Comparison of ENCODE assay signal across 7 cellular contexts in the genomic region with DNA sequence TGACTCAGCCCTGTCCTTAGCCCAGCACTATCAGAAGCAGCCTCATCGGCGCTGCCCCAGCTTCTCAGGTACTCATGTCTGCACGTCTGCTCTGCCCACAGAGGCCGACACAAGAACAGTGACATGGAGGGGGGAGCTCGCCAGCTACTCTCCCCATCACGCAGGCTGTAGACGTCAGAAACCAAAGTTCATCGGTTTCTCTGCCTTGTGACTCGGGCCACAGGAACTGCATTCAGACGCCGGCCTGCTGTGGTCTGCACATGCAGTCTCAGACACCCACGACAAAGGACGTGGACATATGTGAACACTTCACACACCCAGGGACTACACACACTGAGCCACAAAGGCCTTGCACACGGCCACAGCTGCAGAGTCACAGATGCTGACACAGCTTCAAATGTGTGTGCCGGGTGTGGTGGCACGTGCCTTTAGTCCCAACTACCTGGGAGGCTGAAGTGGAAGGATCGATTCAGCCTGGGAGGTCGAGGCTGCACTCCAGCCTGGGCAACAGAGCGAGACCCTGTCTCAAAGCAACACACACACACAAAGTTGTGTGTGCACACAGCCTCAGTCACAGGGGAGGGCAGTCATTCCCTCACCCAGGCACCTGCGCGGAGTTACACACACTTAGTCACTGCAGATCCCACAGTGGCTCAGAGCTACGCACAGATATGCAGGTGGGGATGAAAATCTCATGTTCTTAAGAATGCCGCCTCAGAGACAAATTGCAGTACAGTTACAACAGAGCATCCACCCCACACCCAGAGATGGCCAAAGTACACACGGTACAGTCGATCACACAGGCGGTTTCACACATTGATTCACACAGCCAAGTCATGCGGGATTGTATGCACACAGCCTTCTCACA. TPM values are rescaled to one million over a fixed set of nuclear protein-coding genes. Genes with fewer than 3 reads are reported as not detected.
A peak's percentile ranks its signal among the peaks of the same experiment; 100 is the strongest.
DNase-seq lines count a peak whose midpoint lies in the region; ATAC-seq and TF ChIP-seq lines count a peak whose summit lies in the region.

No MANE protein-coding gene starts in this region.

- H3K27ac Mint-ChIP-seq in progenitor cell of endocrine pancreas, result peak overlapping the region; percentile 96

- intact Hi-C loops in vagina (cut with DNase I), result no loop called here

- WGBS in gastroesophageal sphincter (ENCODE audit: low coverage in 1 of 2), 2 donors, result 50 to 80% methylated on average over 1 to 9 of the region's 27 CpGs

- H3K9ac ChIP-seq in OCI-LY1 (ENCODE audit: low read length), result peak overlapping the region; percentile 72

- H3K27ac ChIP-seq in OCI-LY1 (ENCODE audit: low read depth, low read length, poor library complexity, severe bottlenecking) (peak overlapping the region; percentile 96), gastroesophageal sphincter (peak overlapping the region; percentile 99 to 100 (median 99)), vagina (peak overlapping the region; percentile 100)

- no peaks in the 10 kb centered on the region for H3K9me3 ChIP-seq in OCI-LY1 (ENCODE audit: low read length)
- no peaks in the 10 kb centered on the region for H3K9me3 ChIP-seq in gastroesophageal sphincter
- H3K9me3 ChIP-seq in vagina, result no peaks in the 10 kb centered on the region

- DNase-seq in activated T-helper 1 cell treated with anti-CD3 and anti-CD28 coated beads, Interleukin-2, amount 50 U/mL, for 16 hours (ENCODE audit: low read depth in 1 of 2, low spot score in 1 of 2), result peak; percentile 68 to 69
- no peak for DNase-seq in progenitor cell of endocrine pancreas (ENCODE audit: low spot score, unreplicated experiment)
- DNase-seq in vagina (ENCODE audit: extremely low spot score in 2 of 2), result peak in 1 of 2 donors; percentile 93
- no peak for DNase-seq in NCI-H1105 treated with DMSO at 0.1 percent for 48 hours (lab: John Stamatoyannopoulos, UW)

- H3K4me1 ChIP-seq in OCI-LY1 (ENCODE audit: insufficient read depth, low read length, severe bottlenecking), result peaks cover 77% of the 10 kb centered on the region
- peaks cover 8 to 81% (median 35%) of the 10 kb centered on the region in 3 donors for H3K4me1 ChIP-seq in gastroesophageal sphincter
- H3K4me1 ChIP-seq in vagina, result peaks cover 74% of the 10 kb centered on the region

- H3K4me3 Mint-ChIP-seq in progenitor cell of endocrine pancreas (ENCODE audit: low read depth), result peak overlapping the region; percentile 76

- H3K4me3 ChIP-seq in OCI-LY1 (ENCODE audit: low read depth, low read length, poor library complexity, severe bottlenecking), result peak overlapping the region; percentile 43
- peak overlapping the region in 1 of 2 donors; percentile 71 for H3K4me3 ChIP-seq in gastroesophageal sphincter
- peak overlapping the region; percentile 62 to 68 for H3K4me3 ChIP-seq in vagina

- peaks cover 27% of the 10 kb centered on the region for H3K4me1 Mint-ChIP-seq in progenitor cell of endocrine pancreas (ENCODE audit: low read depth)

- no peaks in the 10 kb centered on the region for H4K20me1 ChIP-seq in OCI-LY1 (ENCODE audit: insufficient read depth, low read length)

- H3K4me2 ChIP-seq in OCI-LY1 (ENCODE audit: low read length), result peak overlapping the region; percentile 66

- H3K9me2 ChIP-seq in OCI-LY1 (ENCODE audit: low read depth, low read length), result no peaks in the 10 kb centered on the region

- peak; percentile 16 for ATAC-seq in GM21423 (IDR thresholded peaks at IDR 0.05; ENCODE audit: unreplicated experiment)
- no peak for ATAC-seq in gastroesophageal sphincter

- no peak for TF ChIP-seq EP300 in gastroesophageal sphincter (IDR thresholded peaks at IDR 0.05)

- H3K36me3 ChIP-seq in OCI-LY1 (ENCODE audit: insufficient read depth, low read length) (peaks cover 9% of the 10 kb centered on the region; the same call in 1 of the 2 replicates), gastroesophageal sphincter (peaks cover 0 to 18% of the 10 kb centered on the region in 2 donors), vagina (no peaks in the 10 kb centered on the region)

- H3F3A ChIP-seq in OCI-LY1 (ENCODE audit: insufficient read depth, low read length), result peaks cover 13% of the 10 kb centered on the region

- TF ChIP-seq CTCF in OCI-LY1 (IDR thresholded peaks at IDR 0.05; ENCODE audit: low read length) (no peak), gastroesophageal sphincter (IDR thresholded peaks at IDR 0.05) (no peak), progenitor cell of endocrine pancreas (IDR thresholded peaks at IDR 0.05; ENCODE audit: unreplicated experiment) (no peak), vagina (IDR thresholded peaks at IDR 0.05) (peak in 1 of 3 experiments; percentile 8)

- no peaks in the 10 kb centered on the region for H3K27me3 ChIP-seq in OCI-LY1 (ENCODE audit: insufficient read depth, low read length)
- H3K27me3 ChIP-seq in gastroesophageal sphincter, result no peaks in the 10 kb centered on the region
- H3K27me3 ChIP-seq in vagina, result no peaks in the 10 kb centered on the region

- no peak overlapping the region for H2AFZ ChIP-seq in OCI-LY1 (ENCODE audit: low read length)

- no peaks in the 10 kb centered on the region for H3K36me3 Mint-ChIP-seq in progenitor cell of endocrine pancreas (ENCODE audit: insufficient read depth)

- H3K79me2 ChIP-seq in OCI-LY1 (ENCODE audit: insufficient read depth, low read length), result no peaks in the 10 kb centered on the region

- TF ChIP-seq POLR2A in gastroesophageal sphincter (IDR thresholded peaks at IDR 0.05) (no peak), vagina (IDR thresholded peaks at IDR 0.05) (peak in 1 of 2 donors; percentile 15)

- no peaks in the 10 kb centered on the region for H3K27me3 Mint-ChIP-seq in progenitor cell of endocrine pancreas

- no peaks in the 10 kb centered on the region for H3K9me3 Mint-ChIP-seq in progenitor cell of endocrine pancreas (ENCODE audit: low read depth)

RNA-seq across cellular contexts. Expression of gene ZFP36, which starts 4.9 kb away (rescaled TPM):
- 100 to 1,000 TPM in 3 of 4 donors, 10 to 100 TPM in 1; 78.6 to 276 (median 158) TPM for total RNA-seq in gastroesophageal sphincter
- total RNA-seq in progenitor cell of endocrine pancreas, result 10.5 and 10.6 TPM in 2 replicates
- 631 TPM for total RNA-seq in vagina

RNA-seq across cellular contexts. Expression of gene MED29, which starts 10.6 kb away (rescaled TPM):
- 10 to 100 TPM; 30.0 to 50.7 (median 36.4) TPM for total RNA-seq in gastroesophageal sphincter
- 36.3 and 39.0 TPM in 2 replicates for total RNA-seq in progenitor cell of endocrine pancreas
- 37.8 TPM for total RNA-seq in vagina

RNA-seq across cellular contexts. Expression of gene PLEKHG2, which starts 10.7 kb away (rescaled TPM):
- total RNA-seq in gastroesophageal sphincter (10 to 100 TPM; 19.5 to 35.3 (median 23.4) TPM), progenitor cell of endocrine pancreas (162 and 170 TPM in 2 replicates), vagina (18.9 TPM)

RNA-seq across cellular contexts. Expression of gene PAF1, which starts 10.9 kb away (rescaled TPM):
- total RNA-seq in gastroesophageal sphincter (10 to 100 TPM; 32.8 to 48.0 (median 44.0) TPM), progenitor cell of endocrine pancreas (49.4 and 49.5 TPM in 2 replicates), vagina (70.2 TPM)

RNA-seq across cellular contexts. Expression of gene RPS16, which starts 34.0 kb away (rescaled TPM):
- 1,000 to 10,000 TPM; 1,023 to 1,769 (median 1,110) TPM for total RNA-seq in gastroesophageal sphincter
- total RNA-seq in progenitor cell of endocrine pancreas, result 1,449 and 1,510 TPM in 2 replicates
- 3,724 TPM for total RNA-seq in vagina

Comparison
In these comparisons a context has a peak if more than half of its experiments do, and no peak if none do; other contexts are left out.
1. DNase-seq: peak in activated T-helper 1 cell treated with anti-CD3 and anti-CD28 coated beads, Interleukin-2, amount 50 U/mL, for 16 hours (2 of 2); none in progenitor cell of endocrine pancreas (single experiment) and NCI-H1105 treated with DMSO at 0.1 percent for 48 hours (single experiment).
2. Peak in every context shown above with its lines, with median percentiles within 50 percentile points of each other: H3K27ac ChIP-seq.